In genomic region chr19:35897706-35898451, GRCh38 we compare ENCODE assay signal across 8 cellular contexts. TPM values are rescaled to one million over a fixed set of nuclear protein-coding genes. Genes with fewer than 3 reads are reported as not detected.
DNase-seq lines count a peak whose midpoint lies in the region; ATAC-seq and TF ChIP-seq lines count a peak whose summit lies in the region.

No MANE protein-coding gene starts in this region.

- intact Hi-C loops in right cardiac atrium (cut with DNase I) (loop anchor here in 1 of 4 donors (5.0 kb wide), 1 partner anchor 34 kb away; no protein-coding TSS in a partner anchor), cardiac septum (cut with DNase I) (loop anchor here (2.0 kb wide), 1 partner anchor 33 kb away; no protein-coding TSS in a partner anchor), vagina (cut with DNase I) (no loop called here)

- H3K9me3 ChIP-seq in right cardiac atrium (ENCODE audit: control insufficient read depth, low read length) (no peaks in the 10 kb centered on the region), muscle layer of duodenum (ENCODE audit: control insufficient read depth in 1 of 2, low read length in 2 of 2) (no peaks in the 10 kb centered on the region), vagina (no peaks in the 10 kb centered on the region)

- H3K27me3 ChIP-seq in right cardiac atrium (ENCODE audit: control insufficient read depth, insufficient read depth) (no peaks in the 10 kb centered on the region), muscle layer of duodenum (ENCODE audit: low read depth, low read length) (no peaks in the 10 kb centered on the region), vagina (no peaks in the 10 kb centered on the region)

- ATAC-seq in right cardiac atrium (no peak), HG02798 (IDR thresholded peaks at IDR 0.05; ENCODE audit: poor library complexity, unreplicated experiment) (no peak)

- H3K4me3 ChIP-seq in right cardiac atrium (ENCODE audit: low read length) (peak overlapping the region; percentile 76), muscle layer of duodenum (ENCODE audit: low read depth in 1 of 2, low read length in 2 of 2) (peak overlapping the region; percentile 75 to 92), vagina (peak overlapping the region; percentile 67 to 77)

- H3K4me1 ChIP-seq in right cardiac atrium (ENCODE audit: control insufficient read depth, insufficient read depth, low read length) (no peaks in the 10 kb centered on the region), muscle layer of duodenum (ENCODE audit: control insufficient read depth in 1 of 2, insufficient read depth in 2 of 2, low read length in 2 of 2) (peaks cover 0 to 21% of the 10 kb centered on the region in 2 donors), vagina (peaks cover 33% of the 10 kb centered on the region)

- H3K27ac ChIP-seq in right cardiac atrium (ENCODE audit: low read length) (no peak overlapping the region), caudate nucleus (ENCODE audit: low read depth, low read length) (peak overlapping the region; percentile 11), muscle layer of duodenum (ENCODE audit: low read length) (no peak overlapping the region), vagina (peak overlapping the region; percentile 85)

- DNase-seq in right cardiac atrium = peak in 1 of 3 donors; percentile 43
- no peak for DNase-seq in cardiac septum (ENCODE audit: low spot score)
- DNase-seq in caudate nucleus (lab: John Stamatoyannopoulos, UW) = no peak
- no peak for DNase-seq in vagina (ENCODE audit: extremely low spot score in 2 of 2)
- DNase-seq in RPMI8226 = no peak
- DNase-seq in stimulated activated CD4-positive, alpha-beta T cell treated with anti-CD3 and anti-CD28 coated beads, Interleukin-2, amount 100 ng/mL, for 48 hours = no peak

- TF ChIP-seq POLR2A in vagina (IDR thresholded peaks at IDR 0.05) = no peak

- H3K36me3 ChIP-seq in muscle layer of duodenum (ENCODE audit: control insufficient read depth in 1 of 2, insufficient read depth in 2 of 2, low read length in 2 of 2) (peaks cover 17 to 30% of the 10 kb centered on the region in 2 donors), vagina (peaks cover 0 to 29% of the 10 kb centered on the region in 2 donors)

- TF ChIP-seq CTCF in vagina (IDR thresholded peaks at IDR 0.05) = no peak

- 91% methylated on average over 13 of the region's 13 CpGs for WGBS in right cardiac atrium

RNA-seq across cellular contexts. Expression of gene NFKBID, which starts 2.5 kb away (rescaled TPM):
- total RNA-seq in right cardiac atrium (10 to 100 TPM in 1 of 4 donors, 1 to 10 TPM in 3; 4.4 to 10.7 (median 6.3) TPM), cardiac septum (3.1 TPM), vagina (15.7 TPM)
- polyA plus RNA-seq in right cardiac atrium = 6.4 TPM

RNA-seq across cellular contexts. Expression of gene HCST, which starts 4.5 kb away (rescaled TPM):
- 1 to 10 TPM; 2.3 to 4.4 (median 2.7) TPM for total RNA-seq in right cardiac atrium
- polyA plus RNA-seq in right cardiac atrium = 2.6 TPM
- 5.4 TPM for total RNA-seq in cardiac septum
- 9.1 TPM for total RNA-seq in vagina

RNA-seq across cellular contexts. Expression of gene TYROBP, which starts 10.2 kb away (rescaled TPM):
- total RNA-seq in right cardiac atrium (10 to 100 TPM; 37.2 to 52.6 (median 43.3) TPM), cardiac septum (16.9 TPM), vagina (68.5 TPM)
- polyA plus RNA-seq in right cardiac atrium = 36.7 TPM

RNA-seq across cellular contexts. Expression of gene APLP1, which starts 29.5 kb away (rescaled TPM):
- total RNA-seq in right cardiac atrium (10 to 100 TPM; 18.0 to 26.3 (median 21.0) TPM), cardiac septum (39.9 TPM), vagina (1.5 TPM)
- polyA plus RNA-seq in right cardiac atrium = 33.2 TPM

RNA-seq across cellular contexts. Expression of gene LRFN3, which starts 38.3 kb away (rescaled TPM):
- total RNA-seq in right cardiac atrium (10 to 100 TPM in 1 of 4 donors, 1 to 10 TPM in 3; 8.2 to 10.8 (median 9.0) TPM), cardiac septum (8.8 TPM), vagina (9.1 TPM)
- polyA plus RNA-seq in right cardiac atrium = 8.4 TPM

Comparison
In these comparisons a context has a peak if more than half of its experiments do, and no peak if none do; other contexts are left out.
1. H3K27ac ChIP-seq: peak in caudate nucleus (single experiment) and vagina (single experiment); none in right cardiac atrium (single experiment) and muscle layer of duodenum (single experiment).
2. Peak in every context shown above with its lines, with median percentiles within 50 percentile points of each other: H3K4me3 ChIP-seq.